ENCODE assay signal across 25 cellular contexts in the genomic region with DNA sequence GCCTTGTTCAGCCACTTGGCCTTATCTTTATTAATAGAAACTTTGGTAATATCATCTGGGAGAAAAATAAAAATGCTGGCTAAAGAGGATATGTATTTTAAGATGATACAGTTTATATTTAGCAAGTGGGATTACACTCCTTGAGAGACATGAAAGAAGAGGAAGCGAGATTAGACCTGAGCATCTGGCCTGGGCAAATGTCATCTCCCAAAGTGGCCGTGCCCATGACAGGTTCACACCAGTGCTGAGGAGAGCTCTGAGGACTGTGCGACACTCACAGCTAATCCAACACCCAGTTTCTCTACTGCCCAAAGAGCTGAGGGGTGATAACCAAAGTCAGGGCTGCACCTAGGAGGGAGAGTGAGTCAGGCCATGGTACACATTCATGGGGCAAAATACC.
"Had no signal": no experiment of that assay in that cellular context is flagged by ENCODE, and none has a peak within 500 bp of the region (broad histone marks: within the 10 kb centered on the region; RNA-seq: fewer than 3 reads in every experiment).

No MANE protein-coding gene starts in this region.

- H3K27me3 ChIP-seq: gastroesophageal sphincter, heart right ventricle, right atrium auricular region, suprapubic skin, transverse colon had no signal

- H3K4me3 ChIP-seq: gastroesophageal sphincter, heart right ventricle, left ventricle myocardium inferior, right atrium auricular region, skin epidermis, suprapubic skin, transverse colon had no signal

- H3K4me1 Mint-ChIP-seq: activated CD4-positive, alpha-beta memory T cell treated with anti-CD3 and anti-CD28 coated beads, Interleukin-2, amount 10 ng/mL, durations not matched to agents 7 days and 5 days; activated naive CD8-positive, alpha-beta T cell treated with anti-CD3 and anti-CD28 coated beads for 36 hours; activated T-helper 17 cell treated with anti-CD3 and anti-CD28 coated beads, Interleukin-2, amount 50 U/mL, for 72 hours; immature natural killer cell; neural crest cell; stimulated activated naive CD8-positive, alpha-beta T cell treated with anti-CD3 and anti-CD28 coated beads, Interleukin-15, amount 100 ng/mL, for 72 hours had no signal

- H3K4me3 Mint-ChIP-seq: activated CD4-positive, alpha-beta memory T cell treated with anti-CD3 and anti-CD28 coated beads, Interleukin-2, amount 10 ng/mL, durations not matched to agents 7 days and 5 days; activated naive CD8-positive, alpha-beta T cell treated with anti-CD3 and anti-CD28 coated beads for 36 hours; activated T-helper 17 cell treated with anti-CD3 and anti-CD28 coated beads, Interleukin-2, amount 50 U/mL, for 72 hours; dendritic cell treated with granulocyte-macrophage colony-stimulating factor and Interleukin-4, amounts not matched to agents 40 ng/mL and 50 ng/mL, for 4 days; immature natural killer cell; neural crest cell; stimulated activated naive CD8-positive, alpha-beta T cell treated with anti-CD3 and anti-CD28 coated beads, Interleukin-15, amount 100 ng/mL, for 72 hours had no signal

- H3K4me1 ChIP-seq: gastroesophageal sphincter, heart right ventricle, left ventricle myocardium inferior, right atrium auricular region, transverse colon had no signal

- H3K9me3 ChIP-seq: gastroesophageal sphincter, heart right ventricle, left ventricle myocardium inferior, right atrium auricular region, suprapubic skin, transverse colon had no signal

- H3K36me3 ChIP-seq: gastroesophageal sphincter, heart right ventricle, left ventricle myocardium inferior, right atrium auricular region, suprapubic skin, transverse colon had no signal

- H3K27ac ChIP-seq: gastroesophageal sphincter, heart right ventricle, left ventricle myocardium inferior, right atrium auricular region, skin epidermis, suprapubic skin, transverse colon had no signal

- H3K36me3 Mint-ChIP-seq: activated naive CD8-positive, alpha-beta T cell treated with anti-CD3 and anti-CD28 coated beads for 36 hours; immature natural killer cell had no signal

- H3K9me3 Mint-ChIP-seq: activated naive CD8-positive, alpha-beta T cell treated with anti-CD3 and anti-CD28 coated beads for 36 hours; activated T-helper 17 cell treated with anti-CD3 and anti-CD28 coated beads, Interleukin-2, amount 50 U/mL, for 72 hours; dendritic cell treated with granulocyte-macrophage colony-stimulating factor and Interleukin-4, amounts not matched to agents 40 ng/mL and 50 ng/mL, for 4 days; immature natural killer cell; neural crest cell had no signal

- H3K27me3 Mint-ChIP-seq: activated CD4-positive, alpha-beta memory T cell treated with anti-CD3 and anti-CD28 coated beads, Interleukin-2, amount 10 ng/mL, durations not matched to agents 7 days and 5 days; activated naive CD8-positive, alpha-beta T cell treated with anti-CD3 and anti-CD28 coated beads for 36 hours; activated T-helper 17 cell treated with anti-CD3 and anti-CD28 coated beads, Interleukin-2, amount 50 U/mL, for 72 hours; dendritic cell treated with granulocyte-macrophage colony-stimulating factor and Interleukin-4, amounts not matched to agents 40 ng/mL and 50 ng/mL, for 4 days had no signal

- H3K27ac Mint-ChIP-seq: activated CD4-positive, alpha-beta memory T cell treated with anti-CD3 and anti-CD28 coated beads, Interleukin-2, amount 10 ng/mL, durations not matched to agents 7 days and 5 days; activated naive CD8-positive, alpha-beta T cell treated with anti-CD3 and anti-CD28 coated beads for 36 hours; activated T-helper 17 cell treated with anti-CD3 and anti-CD28 coated beads, Interleukin-2, amount 50 U/mL, for 72 hours; dendritic cell treated with granulocyte-macrophage colony-stimulating factor and Interleukin-4, amounts not matched to agents 40 ng/mL and 50 ng/mL, for 4 days; immature natural killer cell; progenitor cell of endocrine pancreas; stimulated activated naive CD8-positive, alpha-beta T cell treated with anti-CD3 and anti-CD28 coated beads, Interleukin-15, amount 100 ng/mL, for 72 hours had no signal

- DNase-seq: activated CD4-positive, alpha-beta memory T cell treated with anti-CD3 and anti-CD28 coated beads, Interleukin-2, amount 10 ng/mL, durations not matched to agents 7 days and 5 days; activated CD4-positive, alpha-beta T cell treated with anti-CD3 and anti-CD28 coated beads for 48 hours; activated CD4-positive, CD25-positive, alpha-beta regulatory T cell; activated naive CD4-positive, alpha-beta T cell; activated naive CD8-positive, alpha-beta T cell treated with anti-CD3 and anti-CD28 coated beads for 36 hours; activated T-cell treated with anti-CD3 and anti-CD28 coated beads, Interleukin-2, amount 50 U/mL, for 1 hour; amniotic stem cell; effector CD8-positive, alpha-beta T cell; heart right ventricle; immature natural killer cell; kidney glomerular epithelial cell; left ventricle myocardium inferior; mammary epithelial cell; midbrain; stimulated activated naive CD8-positive, alpha-beta T cell treated with anti-CD3 and anti-CD28 coated beads, Interleukin-15, amount 100 ng/mL, for 72 hours; transverse colon had no signal

- ATAC-seq: activated T-helper 17 cell treated with anti-CD3 and anti-CD28 coated beads, Interleukin-2, amount 50 U/mL, for 72 hours; esophagus mucosa; gastroesophageal sphincter; heart right ventricle; stimulated activated naive CD8-positive, alpha-beta T cell treated with anti-CD3 and anti-CD28 coated beads, Interleukin-15, amount 100 ng/mL, for 72 hours had no signal
